Comparison of ENCODE assay signal across 8 cellular contexts in genomic region chr2:168920504-168921157, GRCh38. TPM values are rescaled to one million over a fixed set of nuclear protein-coding genes. Genes with fewer than 3 reads are reported as not detected.
DNase-seq lines count a peak whose midpoint lies in the region; ATAC-seq and TF ChIP-seq lines count a peak whose summit lies in the region.

No MANE protein-coding gene starts in this region.

- no peak overlapping the region for H3K9ac ChIP-seq in neural progenitor cell

- H3K9me3 ChIP-seq in neural progenitor cell (ENCODE audit: low read depth), result peaks cover 6% of the 10 kb centered on the region

- H3K4me2 ChIP-seq in neural progenitor cell, result no peak overlapping the region

- ATAC-seq in HG02642 (IDR thresholded peaks at IDR 0.05; ENCODE audit: poor library complexity, unreplicated experiment), result no peak

- intact Hi-C loops in activated T-helper 2 cell treated with anti-CD3 and anti-CD28 coated beads, Interferon-gamma antibody, Interleukin-2, Interleukin-4, amounts not matched to agents 10 μg/mL and 5 μg/mL and 100 μg/mL, durations not matched to agents 14 hours and 24 hours and 36 hours (cut with micrococcal nuclease), result loop anchor here (2.0 kb wide), 1 partner anchor 148 kb away; no protein-coding TSS in a partner anchor

- no peaks in the 10 kb centered on the region for H3K27me3 ChIP-seq in neural progenitor cell

- no peaks in the 10 kb centered on the region for H3F3A ChIP-seq in neural progenitor cell (ENCODE audit: low read depth)

- no peak overlapping the region for H3K4me3 Mint-ChIP-seq in neural progenitor cell
- no peak overlapping the region for H3K4me3 Mint-ChIP-seq in activated T-helper 2 cell treated with anti-CD3 and anti-CD28 coated beads, Interferon-gamma antibody, Interleukin-2, Interleukin-4, amounts not matched to agents 10 μg/mL and 5 μg/mL and 100 μg/mL, durations not matched to agents 14 hours and 24 hours and 36 hours (ENCODE audit: low read depth)

- peaks cover 10% of the 10 kb centered on the region for H3K9me3 Mint-ChIP-seq in neural progenitor cell
- peaks cover 5% of the 10 kb centered on the region for H3K9me3 Mint-ChIP-seq in activated T-helper 2 cell treated with anti-CD3 and anti-CD28 coated beads, Interferon-gamma antibody, Interleukin-2, Interleukin-4, amounts not matched to agents 10 μg/mL and 5 μg/mL and 100 μg/mL, durations not matched to agents 14 hours and 24 hours and 36 hours

- H3K4me1 ChIP-seq in neural progenitor cell, result no peaks in the 10 kb centered on the region

- no peaks in the 10 kb centered on the region for H3K79me2 ChIP-seq in neural progenitor cell (ENCODE audit: low read depth)

- H3K36me3 Mint-ChIP-seq in neural progenitor cell, result no peaks in the 10 kb centered on the region
- no peaks in the 10 kb centered on the region for H3K36me3 Mint-ChIP-seq in activated T-helper 2 cell treated with anti-CD3 and anti-CD28 coated beads, Interferon-gamma antibody, Interleukin-2, Interleukin-4, amounts not matched to agents 10 μg/mL and 5 μg/mL and 100 μg/mL, durations not matched to agents 14 hours and 24 hours and 36 hours (ENCODE audit: low read depth)

- H3K4me1 Mint-ChIP-seq in neural progenitor cell, result no peaks in the 10 kb centered on the region
- peaks cover 10% of the 10 kb centered on the region for H3K4me1 Mint-ChIP-seq in activated T-helper 2 cell treated with anti-CD3 and anti-CD28 coated beads, Interferon-gamma antibody, Interleukin-2, Interleukin-4, amounts not matched to agents 10 μg/mL and 5 μg/mL and 100 μg/mL, durations not matched to agents 14 hours and 24 hours and 36 hours (ENCODE audit: low read depth)

- H2AFZ ChIP-seq in neural progenitor cell (replicated peaks), result no peak overlapping the region

- DNase-seq in COLO829 (ENCODE audit: low spot score) (peak; percentile 17), HFF-Myc (ENCODE audit: extremely low read depth, low read depth) (peak; percentile 11), NCI-H82 (lab: John Stamatoyannopoulos, UW) (peak; percentile 77), dermis blood vessel endothelial cell (peak; percentile 66), neural progenitor cell (ENCODE audit: low spot score) (peak; percentile 47)
- no peak for DNase-seq in activated T-helper 2 cell treated with anti-CD3 and anti-CD28 coated beads, Interferon-gamma antibody, Interleukin-2, Interleukin-4, amounts not matched to agents 10 μg/mL and 5 μg/mL and 100 μg/mL, durations not matched to agents 14 hours and 24 hours and 36 hours (ENCODE audit: low spot score)
- no peak for DNase-seq in stimulated activated CD4-positive, alpha-beta T cell treated with anti-CD3 and anti-CD28 coated beads, Interleukin-12 subunit alpha, Interleukin-12 subunit beta, amount 100 ng/mL, for 4 hours

- no peak overlapping the region for H3K4me3 ChIP-seq in HFF-Myc (replicated peaks; ENCODE audit: low read depth, low read length)
- no peak overlapping the region for H3K4me3 ChIP-seq in neural progenitor cell

- H3K27ac Mint-ChIP-seq in neural progenitor cell, result no peak overlapping the region
- no peak overlapping the region for H3K27ac Mint-ChIP-seq in activated T-helper 2 cell treated with anti-CD3 and anti-CD28 coated beads, Interferon-gamma antibody, Interleukin-2, Interleukin-4, amounts not matched to agents 10 μg/mL and 5 μg/mL and 100 μg/mL, durations not matched to agents 14 hours and 24 hours and 36 hours

- H3K27me3 Mint-ChIP-seq in neural progenitor cell (ENCODE audit: insufficient read depth, low read depth), result no peaks in the 10 kb centered on the region
- peaks cover 58% of the 10 kb centered on the region for H3K27me3 Mint-ChIP-seq in activated T-helper 2 cell treated with anti-CD3 and anti-CD28 coated beads, Interferon-gamma antibody, Interleukin-2, Interleukin-4, amounts not matched to agents 10 μg/mL and 5 μg/mL and 100 μg/mL, durations not matched to agents 14 hours and 24 hours and 36 hours (ENCODE audit: low read depth)

- peaks cover 4% of the 10 kb centered on the region for H3K36me3 ChIP-seq in neural progenitor cell

- no peak overlapping the region for H3K27ac ChIP-seq in neural progenitor cell

- peak; percentile 35 for TF ChIP-seq CTCF in HFF-Myc (IDR thresholded peaks at IDR 0.05; ENCODE audit: low read depth, low read length, missing control alignments)
- TF ChIP-seq CTCF in neural progenitor cell (IDR thresholded peaks at IDR 0.05), result peak; percentile 78

- H4K20me1 ChIP-seq in neural progenitor cell (ENCODE audit: low read depth), result no peaks in the 10 kb centered on the region

RNA-seq across cellular contexts. Expression of gene G6PC2, which starts 19.5 kb away (rescaled TPM):
- total RNA-seq in dermis blood vessel endothelial cell (not detected in 2 replicates), neural progenitor cell (ENCODE audit: low replicate concordance) (not detected in 2 replicates)
- not detected in 2 replicates for total RNA-seq in activated T-helper 2 cell treated with anti-CD3 and anti-CD28 coated beads, Interferon-gamma antibody, Interleukin-2, Interleukin-4, amounts not matched to agents 10 μg/mL and 5 μg/mL and 100 μg/mL, durations not matched to agents 14 hours and 24 hours and 36 hours

RNA-seq across cellular contexts. Expression of gene SPC25, which starts 30.4 kb away (rescaled TPM):
- total RNA-seq in dermis blood vessel endothelial cell (2.6 and 6.4 TPM in 2 replicates), neural progenitor cell (ENCODE audit: low replicate concordance) (38.9 and 60.0 TPM in 2 replicates)
- total RNA-seq in activated T-helper 2 cell treated with anti-CD3 and anti-CD28 coated beads, Interferon-gamma antibody, Interleukin-2, Interleukin-4, amounts not matched to agents 10 μg/mL and 5 μg/mL and 100 μg/mL, durations not matched to agents 14 hours and 24 hours and 36 hours, result 18.4 and 18.5 TPM in 2 replicates

Comparison
In these comparisons a context has a peak if more than half of its experiments do, and no peak if none do; other contexts are left out.
1. DNase-seq: peak in COLO829 (single experiment), HFF-Myc (single experiment), NCI-H82 (single experiment), dermis blood vessel endothelial cell (single experiment) and neural progenitor cell (single experiment); none in activated T-helper 2 cell treated with anti-CD3 and anti-CD28 coated beads, Interferon-gamma antibody, Interleukin-2, Interleukin-4, amounts not matched to agents 10 μg/mL and 5 μg/mL and 100 μg/mL, durations not matched to agents 14 hours and 24 hours and 36 hours (single experiment) and stimulated activated CD4-positive, alpha-beta T cell treated with anti-CD3 and anti-CD28 coated beads, Interleukin-12 subunit alpha, Interleukin-12 subunit beta, amount 100 ng/mL, for 4 hours (single experiment).